1 cellular context compared by ENCODE assay signal in the genomic region with DNA sequence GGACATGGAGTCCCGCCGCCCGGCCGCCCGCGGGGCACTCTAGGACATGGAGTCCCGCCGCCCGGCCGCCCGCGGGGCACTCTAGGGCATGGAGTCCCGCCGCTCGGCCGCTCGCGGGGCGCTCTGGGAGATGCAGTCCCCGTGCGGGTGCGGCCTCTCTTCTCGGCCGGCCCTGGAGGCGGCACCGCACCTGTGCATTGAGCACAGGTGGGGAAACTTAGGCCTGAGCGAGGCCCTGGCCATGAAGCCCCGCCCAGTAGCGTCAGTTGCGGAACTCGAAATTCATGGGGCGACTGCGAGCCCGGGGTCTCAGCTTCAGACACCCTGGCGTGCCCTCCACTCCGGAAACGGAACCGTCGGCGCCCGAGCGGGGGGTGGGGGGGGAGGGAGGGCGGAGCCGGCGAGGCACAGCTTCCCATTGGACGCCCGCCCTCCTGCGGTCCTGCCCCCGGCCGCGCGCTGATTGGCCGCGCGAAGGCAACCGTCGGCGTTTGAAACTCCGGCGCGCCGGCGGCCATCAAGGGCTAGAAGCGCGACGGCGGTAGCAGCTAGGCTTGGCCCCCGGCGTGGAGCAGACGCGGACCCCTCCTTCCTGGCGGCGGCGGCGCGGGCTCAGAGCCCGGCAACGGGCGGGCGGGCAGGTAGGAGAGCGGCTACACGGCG.
A peak's percentile ranks its signal among the peaks of the same experiment; 100 is the strongest.
TF ChIP-seq lines count a peak whose summit lies in the region.

Gene TACC3 (plus strand): TSS at position 519 of the 663 bp plus-strand sequence. CDS start 1,901 bp downstream, outside the sequence.
Gene TMEM129 (minus strand): TSS at position 321 of the 663 bp plus-strand sequence. CDS start 486 bp downstream, outside the sequence.

TF ChIP-seq in K562, 482 proteins besides CTCF, POLR2A, EP300 and RAD21 (continued from another document and continues in another):
- TF ChIP-seq, protein P1, sequence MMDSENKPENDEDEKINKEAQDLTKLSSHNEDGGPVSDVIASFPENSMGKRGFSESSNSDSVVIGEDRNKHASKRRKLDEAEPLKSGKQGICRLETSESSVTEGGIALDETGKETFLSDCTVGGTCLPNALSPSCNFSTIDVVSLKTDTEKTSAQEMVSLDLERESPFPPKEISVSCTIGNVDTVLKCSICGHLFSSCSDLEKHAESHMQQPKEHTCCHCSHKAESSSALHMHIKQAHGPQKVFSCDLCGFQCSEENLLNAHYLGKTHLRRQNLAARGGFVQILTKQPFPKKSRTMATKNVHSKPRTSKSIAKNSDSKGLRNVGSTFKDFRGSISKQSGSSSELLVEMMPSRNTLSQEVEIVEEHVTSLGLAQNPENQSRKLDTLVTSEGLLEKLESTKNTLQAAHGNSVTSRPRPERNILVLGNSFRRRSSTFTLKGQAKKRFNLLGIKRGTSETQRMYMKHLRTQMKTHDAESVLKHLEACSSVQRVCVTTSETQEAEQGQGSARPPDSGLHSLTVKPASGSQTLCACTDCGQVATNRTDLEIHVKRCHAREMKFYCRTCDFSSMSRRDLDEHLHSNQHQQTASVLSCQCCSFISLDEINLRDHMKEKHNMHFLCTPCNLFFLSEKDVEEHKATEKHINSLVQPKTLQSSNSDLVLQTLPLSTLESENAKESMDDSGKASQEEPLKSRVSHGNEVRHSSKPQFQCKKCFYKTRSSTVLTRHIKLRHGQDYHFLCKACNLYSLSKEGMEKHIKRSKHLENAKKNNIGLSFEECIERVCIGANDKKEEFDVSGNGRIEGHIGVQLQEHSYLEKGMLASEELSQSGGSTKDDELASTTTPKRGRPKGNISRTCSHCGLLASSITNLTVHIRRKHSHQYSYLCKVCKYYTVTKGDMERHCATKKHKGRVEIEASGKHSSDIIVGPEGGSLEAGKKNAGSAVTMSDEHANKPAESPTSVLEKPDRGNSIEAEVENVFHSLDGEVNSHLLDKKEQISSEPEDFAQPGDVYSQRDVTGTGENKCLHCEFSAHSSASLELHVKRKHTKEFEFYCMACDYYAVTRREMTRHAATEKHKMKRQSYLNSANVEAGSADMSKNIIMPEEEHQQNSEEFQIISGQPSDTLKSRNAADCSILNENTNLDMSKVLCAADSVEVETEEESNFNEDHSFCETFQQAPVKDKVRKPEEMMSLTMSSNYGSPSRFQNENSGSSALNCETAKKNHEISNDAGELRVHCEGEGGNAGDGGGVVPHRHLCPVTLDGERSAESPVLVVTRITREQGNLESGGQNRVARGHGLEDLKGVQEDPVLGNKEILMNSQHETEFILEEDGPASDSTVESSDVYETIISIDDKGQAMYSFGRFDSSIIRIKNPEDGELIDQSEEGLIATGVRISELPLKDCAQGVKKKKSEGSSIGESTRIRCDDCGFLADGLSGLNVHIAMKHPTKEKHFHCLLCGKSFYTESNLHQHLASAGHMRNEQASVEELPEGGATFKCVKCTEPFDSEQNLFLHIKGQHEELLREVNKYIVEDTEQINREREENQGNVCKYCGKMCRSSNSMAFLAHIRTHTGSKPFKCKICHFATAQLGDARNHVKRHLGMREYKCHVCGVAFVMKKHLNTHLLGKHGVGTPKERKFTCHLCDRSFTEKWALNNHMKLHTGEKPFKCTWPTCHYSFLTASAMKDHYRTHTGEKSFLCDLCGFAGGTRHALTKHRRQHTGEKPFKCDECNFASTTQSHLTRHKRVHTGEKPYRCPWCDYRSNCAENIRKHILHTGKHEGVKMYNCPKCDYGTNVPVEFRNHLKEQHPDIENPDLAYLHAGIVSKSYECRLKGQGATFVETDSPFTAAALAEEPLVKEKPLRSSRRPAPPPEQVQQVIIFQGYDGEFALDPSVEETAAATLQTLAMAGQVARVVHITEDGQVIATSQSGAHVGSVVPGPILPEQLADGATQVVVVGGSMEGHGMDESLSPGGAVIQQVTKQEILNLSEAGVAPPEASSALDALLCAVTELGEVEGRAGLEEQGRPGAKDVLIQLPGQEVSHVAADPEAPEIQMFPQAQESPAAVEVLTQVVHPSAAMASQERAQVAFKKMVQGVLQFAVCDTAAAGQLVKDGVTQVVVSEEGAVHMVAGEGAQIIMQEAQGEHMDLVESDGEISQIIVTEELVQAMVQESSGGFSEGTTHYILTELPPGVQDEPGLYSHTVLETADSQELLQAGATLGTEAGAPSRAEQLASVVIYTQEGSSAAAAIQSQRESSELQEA (IDR thresholded peaks at IDR 0.05; ENCODE audit: low read depth): no peak
- TF ChIP-seq REST (CRISPR knock-in tag; IDR thresholded peaks at IDR 0.05; ENCODE audit: low read depth) (no peak), BCLAF1 (IDR thresholded peaks at IDR 0.05; ENCODE audit: borderline replicate concordance in 1 of 2, control insufficient read depth in 1 of 2, low read depth in 2 of 2, low read length in 1 of 2) (peak in 1 of 2 experiments; percentile 90; a peak in 2 of 4 replicates), VEZF1 (CRISPR knock-in tag; IDR thresholded peaks at IDR 0.05) (peak; percentile 100), STAT5B (CRISPR knock-in tag; IDR thresholded peaks at IDR 0.05) (no peak), TCFL5 (CRISPR knock-in tag; conservative IDR thresholded peaks at IDR 0.05) (no peak), ZNF253 (CRISPR knock-in tag; conservative IDR thresholded peaks at IDR 0.05) (no peak), ZNF780A (CRISPR knock-in tag; IDR thresholded peaks at IDR 0.05) (no peak), SMAD4 (CRISPR knock-in tag; conservative IDR thresholded peaks at IDR 0.05) (no peak; the same call in 1 of the 2 replicates), ZNF609 (CRISPR knock-in tag; IDR thresholded peaks at IDR 0.05; ENCODE audit: borderline replicate concordance) (no peak), FIP1L1 (IDR thresholded peaks at IDR 0.05; ENCODE audit: low read depth, low read length, poor library complexity, severe bottlenecking) (no peak), PTTG1 (tag; IDR thresholded peaks at IDR 0.05; ENCODE audit: low read depth) (no peak), CCNT2 (IDR thresholded peaks at IDR 0.05; ENCODE audit: borderline replicate concordance, extremely low read depth, insufficient read length, low read depth, low read length) (peak; percentile 57), XRCC4 (IDR thresholded peaks at IDR 0.05; ENCODE audit: extremely low read depth, insufficient read depth, insufficient read length) (no peak)
- TF ChIP-seq, protein P2, sequence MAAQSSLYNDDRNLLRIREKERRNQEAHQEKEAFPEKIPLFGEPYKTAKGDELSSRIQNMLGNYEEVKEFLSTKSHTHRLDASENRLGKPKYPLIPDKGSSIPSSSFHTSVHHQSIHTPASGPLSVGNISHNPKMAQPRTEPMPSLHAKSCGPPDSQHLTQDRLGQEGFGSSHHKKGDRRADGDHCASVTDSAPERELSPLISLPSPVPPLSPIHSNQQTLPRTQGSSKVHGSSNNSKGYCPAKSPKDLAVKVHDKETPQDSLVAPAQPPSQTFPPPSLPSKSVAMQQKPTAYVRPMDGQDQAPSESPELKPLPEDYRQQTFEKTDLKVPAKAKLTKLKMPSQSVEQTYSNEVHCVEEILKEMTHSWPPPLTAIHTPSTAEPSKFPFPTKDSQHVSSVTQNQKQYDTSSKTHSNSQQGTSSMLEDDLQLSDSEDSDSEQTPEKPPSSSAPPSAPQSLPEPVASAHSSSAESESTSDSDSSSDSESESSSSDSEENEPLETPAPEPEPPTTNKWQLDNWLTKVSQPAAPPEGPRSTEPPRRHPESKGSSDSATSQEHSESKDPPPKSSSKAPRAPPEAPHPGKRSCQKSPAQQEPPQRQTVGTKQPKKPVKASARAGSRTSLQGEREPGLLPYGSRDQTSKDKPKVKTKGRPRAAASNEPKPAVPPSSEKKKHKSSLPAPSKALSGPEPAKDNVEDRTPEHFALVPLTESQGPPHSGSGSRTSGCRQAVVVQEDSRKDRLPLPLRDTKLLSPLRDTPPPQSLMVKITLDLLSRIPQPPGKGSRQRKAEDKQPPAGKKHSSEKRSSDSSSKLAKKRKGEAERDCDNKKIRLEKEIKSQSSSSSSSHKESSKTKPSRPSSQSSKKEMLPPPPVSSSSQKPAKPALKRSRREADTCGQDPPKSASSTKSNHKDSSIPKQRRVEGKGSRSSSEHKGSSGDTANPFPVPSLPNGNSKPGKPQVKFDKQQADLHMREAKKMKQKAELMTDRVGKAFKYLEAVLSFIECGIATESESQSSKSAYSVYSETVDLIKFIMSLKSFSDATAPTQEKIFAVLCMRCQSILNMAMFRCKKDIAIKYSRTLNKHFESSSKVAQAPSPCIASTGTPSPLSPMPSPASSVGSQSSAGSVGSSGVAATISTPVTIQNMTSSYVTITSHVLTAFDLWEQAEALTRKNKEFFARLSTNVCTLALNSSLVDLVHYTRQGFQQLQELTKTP (IDR thresholded peaks at IDR 0.05; ENCODE audit: low read depth in 1 of 2, partially characterized antibody in 2 of 2): peak in 1 of 2 experiments; percentile 86
